In genomic region chrX:43557792-43558191, GRCh38 we compare ENCODE assay signal across 8 cellular contexts.
DNase-seq lines count a peak whose midpoint lies in the region; ATAC-seq and TF ChIP-seq lines count a peak whose summit lies in the region.

No MANE protein-coding gene starts in this region.

- H3K9ac ChIP-seq in OCI-LY1 (ENCODE audit: low read length) = no peak overlapping the region

- H3K36me3 Mint-ChIP-seq in nephron progenitor cell (ENCODE audit: low read depth) = no peaks in the 10 kb centered on the region

- H3K9me3 ChIP-seq in OCI-LY1 (ENCODE audit: low read length) = no peaks in the 10 kb centered on the region
- no peaks in the 10 kb centered on the region for H3K9me3 ChIP-seq in esophagus muscularis mucosa
- H3K9me3 ChIP-seq in suprapubic skin = no peaks in the 10 kb centered on the region

- no peaks in the 10 kb centered on the region for H3K79me2 ChIP-seq in OCI-LY1 (ENCODE audit: insufficient read depth, low read length)

- H3K4me3 Mint-ChIP-seq in nephron progenitor cell = no peak overlapping the region

- H3K4me3 ChIP-seq in OCI-LY1 (ENCODE audit: low read depth, low read length, poor library complexity, severe bottlenecking) = no peak overlapping the region
- H3K4me3 ChIP-seq in esophagus muscularis mucosa = no peak overlapping the region
- no peak overlapping the region for H3K4me3 ChIP-seq in suprapubic skin

- no peaks in the 10 kb centered on the region for H3K36me3 ChIP-seq in OCI-LY1 (ENCODE audit: insufficient read depth, low read length)
- no peaks in the 10 kb centered on the region for H3K36me3 ChIP-seq in esophagus muscularis mucosa
- H3K36me3 ChIP-seq in suprapubic skin = no peaks in the 10 kb centered on the region

- H3K27ac ChIP-seq in OCI-LY1 (ENCODE audit: low read depth, low read length, poor library complexity, severe bottlenecking) (no peak overlapping the region), esophagus muscularis mucosa (replicated peaks in 1 of 4) (no peak overlapping the region), suprapubic skin (no peak overlapping the region)

- TF ChIP-seq POLR2A in esophagus muscularis mucosa (IDR thresholded peaks at IDR 0.05; ENCODE audit: low read depth) (no peak), suprapubic skin (IDR thresholded peaks at IDR 0.05) (no peak)

- peak overlapping the region; percentile 99 for H2AFZ ChIP-seq in OCI-LY1 (ENCODE audit: low read length)

- H3K27me3 ChIP-seq in OCI-LY1 (ENCODE audit: insufficient read depth, low read length) = no peaks in the 10 kb centered on the region
- no peaks in the 10 kb centered on the region for H3K27me3 ChIP-seq in esophagus muscularis mucosa
- H3K27me3 ChIP-seq in suprapubic skin = no peaks in the 10 kb centered on the region

- TF ChIP-seq CTCF in OCI-LY1 (IDR thresholded peaks at IDR 0.05; ENCODE audit: low read length) (peak; percentile 62), esophagus muscularis mucosa (IDR thresholded peaks at IDR 0.05) (peak; percentile 51 to 63 (median 56)), nephron progenitor cell (IDR thresholded peaks at IDR 0.05) (peak; percentile 73), suprapubic skin (IDR thresholded peaks at IDR 0.05) (peak; percentile 22 to 31)

- ATAC-seq in HG02884 (IDR thresholded peaks at IDR 0.05; ENCODE audit: unreplicated experiment) = peak; percentile 57
- no peak for ATAC-seq in HG03457 (IDR thresholded peaks at IDR 0.05; ENCODE audit: unreplicated experiment)

- intact Hi-C loops in esophagus muscularis mucosa (cut with DNase I) = loop anchor here (2.0 to 5.0 kb wide), 2 partner anchors 193 to 1760 kb away; no protein-coding TSS in a partner anchor

- DNase-seq in DMS153 (lab: John Stamatoyannopoulos, UW) = peak; percentile 29
- DNase-seq in activated T-cell treated with anti-CD3 and anti-CD28 coated beads for 24 hours (ENCODE audit: low read depth) = peak; percentile 38
- DNase-seq in esophagus muscularis mucosa (ENCODE audit: extremely low spot score) = no peak
- peak; percentile 58 for DNase-seq in nephron progenitor cell
- no peak for DNase-seq in suprapubic skin (ENCODE audit: low spot score in 2 of 2)

- no peaks in the 10 kb centered on the region for H3K9me2 ChIP-seq in OCI-LY1 (ENCODE audit: low read depth, low read length)

- WGBS in esophagus muscularis mucosa = 8% methylated on average over 4 of the region's 4 CpGs
- WGBS in suprapubic skin = 10% methylated on average over 4 of the region's 4 CpGs

- no peak overlapping the region for H3K27ac Mint-ChIP-seq in nephron progenitor cell

- TF ChIP-seq EP300 in esophagus muscularis mucosa (IDR thresholded peaks at IDR 0.05) (no peak), suprapubic skin (IDR thresholded peaks at IDR 0.05) (no peak)

- H3K4me1 Mint-ChIP-seq in nephron progenitor cell = peaks cover 12% of the 10 kb centered on the region

- no peaks in the 10 kb centered on the region for H3F3A ChIP-seq in OCI-LY1 (ENCODE audit: insufficient read depth, low read length)

- no peaks in the 10 kb centered on the region for H3K9me3 Mint-ChIP-seq in nephron progenitor cell

- H3K4me1 ChIP-seq in OCI-LY1 (ENCODE audit: insufficient read depth, low read length, severe bottlenecking) (peaks cover 22% of the 10 kb centered on the region), esophagus muscularis mucosa (peaks cover 0 to 7% (median 2%) of the 10 kb centered on the region in 4 donors), suprapubic skin (no peaks in the 10 kb centered on the region)

- H3K27me3 Mint-ChIP-seq in nephron progenitor cell (ENCODE audit: low read depth, poor library complexity) = no peaks in the 10 kb centered on the region

- H4K20me1 ChIP-seq in OCI-LY1 (ENCODE audit: insufficient read depth, low read length) = no peaks in the 10 kb centered on the region

- no peak overlapping the region for H3K4me2 ChIP-seq in OCI-LY1 (ENCODE audit: low read length)

Comparison
In these comparisons a context has a peak if more than half of its experiments do, and no peak if none do; other contexts are left out.
1. DNase-seq: peak in DMS153 (single experiment), activated T-cell treated with anti-CD3 and anti-CD28 coated beads for 24 hours (single experiment) and nephron progenitor cell (single experiment); none in esophagus muscularis mucosa (single experiment) and suprapubic skin (0 of 2).
2. Peak in every context shown above with its lines, with median percentiles within 50 percentile points of each other: CTCF ChIP-seq.